21 cellular contexts compared by ENCODE assay signal in the genomic region with DNA sequence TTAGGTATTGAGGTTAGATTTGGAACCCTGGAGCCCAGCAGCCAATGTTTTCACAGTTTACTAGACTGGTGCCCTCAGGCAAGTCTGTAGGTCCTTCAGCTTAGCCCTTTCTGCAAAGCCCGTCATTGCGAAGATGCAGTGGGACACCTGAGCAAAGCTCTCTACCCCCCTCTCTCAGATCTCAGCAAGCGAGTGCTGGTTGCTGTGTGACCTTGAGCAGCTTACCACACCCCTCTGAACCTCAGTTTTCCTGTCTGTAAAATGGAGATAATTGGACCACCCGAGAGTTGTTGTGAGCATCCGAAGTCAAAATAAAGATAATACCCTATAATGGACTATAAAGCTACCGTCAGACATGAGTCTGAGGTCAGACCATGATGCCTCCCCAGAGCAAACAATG. TPM values are rescaled to one million over a fixed set of nuclear protein-coding genes. Genes with fewer than 3 reads are reported as not detected.
"Had no signal": no experiment of that assay in that cellular context is flagged by ENCODE, and none has a peak within 500 bp of the region (broad histone marks: within the 10 kb centered on the region; RNA-seq: fewer than 3 reads in every experiment).

No MANE protein-coding gene starts in this region.

- DNase-seq: cortex of kidney; foreskin melanocyte; head of caudate nucleus; hypothalamus; kidney glomerular epithelial cell; mammary epithelial cell; naive thymus-derived CD4-positive, alpha-beta T cell; posterior cingulate gyrus; stimulated activated CD4-positive, alpha-beta T cell treated with anti-CD3 and anti-CD28 coated beads, Interleukin-12 subunit alpha, Interleukin-12 subunit beta, amount 100 ng/mL, for 4 hours; stimulated activated naive CD4-positive, alpha-beta T cell; stomach; trophoblast cell had no signal

- H3K4me3 ChIP-seq: right atrium auricular region, stomach had no signal

- FAIRE-seq: endothelial cell of umbilical vein, islet of Langerhans, small intestine, urothelium cell line had no signal

- H3K27me3 Mint-ChIP-seq: naive thymus-derived CD4-positive, alpha-beta T cell had no signal

- H3K4me1 ChIP-seq: right atrium auricular region had no signal

- H3K36me3 ChIP-seq: neutrophil, right atrium auricular region, stomach had no signal

- ATAC-seq: naive thymus-derived CD4-positive, alpha-beta T cell had no signal

- H3K9me3 ChIP-seq: neutrophil, right atrium auricular region, stomach had no signal

- H3K27me3 ChIP-seq: neutrophil, right atrium auricular region, stomach had no signal

- H3K9me3 Mint-ChIP-seq: naive thymus-derived CD4-positive, alpha-beta T cell had no signal

- H3K27ac Mint-ChIP-seq: naive thymus-derived CD4-positive, alpha-beta T cell had no signal

- H3K27ac ChIP-seq: neutrophil, right atrium auricular region, stomach had no signal

- H3K4me3 Mint-ChIP-seq: naive thymus-derived CD4-positive, alpha-beta T cell had no signal

- H3K36me3 Mint-ChIP-seq: naive thymus-derived CD4-positive, alpha-beta T cell had no signal

RNA-seq across cellular contexts. Expression of a gene that starts 3.7 kb away (rescaled TPM):
- total RNA-seq: endothelial cell of umbilical vein, mammary epithelial cell, mononuclear cell, osteocyte, right atrium auricular region had no signal
- polyA plus RNA-seq: endothelial cell of umbilical vein; mammary epithelial cell; naive thymus-derived CD4-positive, alpha-beta T cell; neural cell had no signal
